2 cellular contexts compared by ENCODE assay signal in genomic region chr10:69506487-69506833, GRCh38.
TF ChIP-seq lines count a peak whose summit lies in the region.

No MANE protein-coding gene starts in this region.

TF ChIP-seq in A549, 52 proteins besides CTCF, POLR2A, EP300 and RAD21 (continued from another document):
- no peak for TF ChIP-seq ELK1 (IDR thresholded peaks at IDR 0.05; ENCODE audit: low read depth, low read length)
- TF ChIP-seq CBX2 (IDR thresholded peaks at IDR 0.05; ENCODE audit: borderline replicate concordance, low read depth), result no peak
- TF ChIP-seq HOXA7 (CRISPR knock-in tag; IDR thresholded peaks at IDR 0.05), result no peak
- TF ChIP-seq JUNB (IDR thresholded peaks at IDR 0.05), result no peak
- no peak for TF ChIP-seq POLR2AphosphoS2 (conservative IDR thresholded peaks at IDR 0.05; ENCODE audit: low read length)
- no peak for TF ChIP-seq SREBF2 (IDR thresholded peaks at IDR 0.05)
- no peak for TF ChIP-seq NR3C1 (IDR thresholded peaks at IDR 0.05)
- no peak for TF ChIP-seq KDM5A (IDR thresholded peaks at IDR 0.05)
- TF ChIP-seq BCL3 (IDR thresholded peaks at IDR 0.05), result no peak
- TF ChIP-seq ZC3H11A (IDR thresholded peaks at IDR 0.05), result no peak

TF ChIP-seq in HCT116, 20 proteins besides CTCF, POLR2A, EP300 and RAD21 (continued from another document):
- TF ChIP-seq REST (IDR thresholded peaks at IDR 0.05; ENCODE audit: low read depth), result no peak
